ENCODE assay signal across 9 cellular contexts in the genomic region with DNA sequence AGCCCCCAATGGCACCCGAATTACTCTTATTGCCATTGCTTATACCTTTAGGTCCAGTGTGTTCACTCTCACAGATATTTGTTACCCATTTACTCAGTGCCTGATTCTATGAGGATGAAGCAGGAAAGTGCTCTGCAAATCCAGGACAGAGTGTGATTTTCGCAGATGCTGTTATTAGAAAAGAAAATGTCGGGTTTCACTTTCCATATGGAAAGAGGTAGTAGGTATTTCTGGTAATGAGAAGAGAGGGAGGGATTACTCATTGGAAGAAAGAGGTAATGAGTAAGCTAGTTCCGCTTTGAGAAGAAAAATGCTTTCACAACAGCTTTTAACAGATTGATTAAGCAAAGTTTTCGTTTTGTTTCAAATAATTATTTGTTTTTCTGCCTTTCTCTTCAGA.
DNase-seq lines count a peak whose midpoint lies in the region; ATAC-seq lines count a peak whose summit lies in the region.
"Had no signal": no experiment of that assay in that cellular context is flagged by ENCODE, and none has a peak within 500 bp of the region (broad histone marks: within the 10 kb centered on the region; RNA-seq: fewer than 3 reads in every experiment).

No MANE protein-coding gene starts in this region.

- no peak overlapping the region for H3K4me3 ChIP-seq in right cardiac atrium (ENCODE audit: low read length)

- no peak overlapping the region for H3K27ac ChIP-seq in right cardiac atrium (ENCODE audit: low read length)

- WGBS in right cardiac atrium = 81% methylated on average over 5 of the region's 5 CpGs

- H3K9me3 Mint-ChIP-seq in dendritic cell treated with granulocyte-macrophage colony-stimulating factor and Interleukin-4, amounts not matched to agents 40 ng/mL and 50 ng/mL, for 4 days = no peaks in the 10 kb centered on the region

- H3K27me3 ChIP-seq in right cardiac atrium (ENCODE audit: control insufficient read depth, insufficient read depth) = no peaks in the 10 kb centered on the region

- H3K4me1 Mint-ChIP-seq in dendritic cell treated with granulocyte-macrophage colony-stimulating factor and Interleukin-4, amounts not matched to agents 40 ng/mL and 50 ng/mL, for 4 days (ENCODE audit: low read depth) = peaks cover 52% of the 10 kb centered on the region

- H3K36me3 Mint-ChIP-seq in dendritic cell treated with granulocyte-macrophage colony-stimulating factor and Interleukin-4, amounts not matched to agents 40 ng/mL and 50 ng/mL, for 4 days (ENCODE audit: low read depth) = no peaks in the 10 kb centered on the region

- intact Hi-C loops in dendritic cell treated with granulocyte-macrophage colony-stimulating factor and Interleukin-4, amounts not matched to agents 40 ng/mL and 50 ng/mL, for 4 days (cut with micrococcal nuclease) = no loop called here
- intact Hi-C loops in cardiac septum (cut with DNase I) = no loop called here
- intact Hi-C loops in right cardiac atrium (cut with DNase I) = no loop called here

- DNase-seq in cardiac septum (ENCODE audit: low spot score) (no peak), NCI-H748 (lab: John Stamatoyannopoulos, UW; ENCODE audit: unreplicated experiment) (no peak), right cardiac atrium (no peak), SW 1271 (lab: John Stamatoyannopoulos, UW) (no peak)
- DNase-seq: NK-92 treated with Interleukin-12 subunit alpha and Interleukin-12 subunit beta, amount 100 ng/mL, for 24 hours had no signal

- H3K9me3 ChIP-seq in right cardiac atrium (ENCODE audit: control insufficient read depth, low read length) = no peaks in the 10 kb centered on the region

- no peaks in the 10 kb centered on the region for H3K4me1 ChIP-seq in right cardiac atrium (ENCODE audit: control insufficient read depth, insufficient read depth, low read length)

- H3K27ac Mint-ChIP-seq in dendritic cell treated with granulocyte-macrophage colony-stimulating factor and Interleukin-4, amounts not matched to agents 40 ng/mL and 50 ng/mL, for 4 days = peak overlapping the region; percentile 76

- H3K27me3 Mint-ChIP-seq in dendritic cell treated with granulocyte-macrophage colony-stimulating factor and Interleukin-4, amounts not matched to agents 40 ng/mL and 50 ng/mL, for 4 days = no peaks in the 10 kb centered on the region

- ATAC-seq in GM18519 (IDR thresholded peaks at IDR 0.05; ENCODE audit: low FRiP score, unreplicated experiment) = peak; percentile 80
- ATAC-seq in GM21528 (IDR thresholded peaks at IDR 0.05; ENCODE audit: low FRiP score, unreplicated experiment) = peak; percentile 85
- ATAC-seq in HG03460 (IDR thresholded peaks at IDR 0.05; ENCODE audit: unreplicated experiment) = peak; percentile 77
- ATAC-seq in right cardiac atrium = no peak

- H3K4me3 Mint-ChIP-seq in dendritic cell treated with granulocyte-macrophage colony-stimulating factor and Interleukin-4, amounts not matched to agents 40 ng/mL and 50 ng/mL, for 4 days = no peak overlapping the region

Comparison
In these comparisons a context has a peak if more than half of its experiments do, and no peak if none do; other contexts are left out.
1. ATAC-seq: peak in GM18519 (single experiment), GM21528 (single experiment) and HG03460 (single experiment); none in right cardiac atrium (0 of 2).